Comparison of ENCODE assay signal across 17 cellular contexts in the genomic region with DNA sequence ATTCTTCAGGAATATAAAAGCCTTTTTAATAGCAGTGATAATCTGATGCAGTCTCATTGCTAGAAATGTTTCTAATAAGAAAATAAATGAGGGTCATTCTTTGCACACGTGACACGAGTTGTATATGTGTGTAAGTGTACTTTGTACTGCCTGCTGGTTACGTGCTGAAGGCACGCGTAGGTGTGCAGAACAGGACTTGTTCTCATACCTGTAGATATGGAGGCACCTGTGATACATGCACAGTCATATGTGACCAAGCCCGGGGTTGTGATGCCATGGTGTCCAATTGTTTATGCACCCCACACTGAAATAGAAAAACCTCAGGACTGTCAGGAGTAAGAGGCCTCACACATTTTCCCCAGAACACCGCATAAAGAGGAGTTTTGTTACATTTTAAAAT. TPM values are rescaled to one million over a fixed set of nuclear protein-coding genes. Genes with fewer than 3 reads are reported as not detected.
DNase-seq lines count a peak whose midpoint lies in the region; ATAC-seq, FAIRE-seq and TF ChIP-seq lines count a peak whose summit lies in the region.
"Had no signal": no experiment of that assay in that cellular context is flagged by ENCODE, and none has a peak within 500 bp of the region (broad histone marks: within the 10 kb centered on the region; RNA-seq: fewer than 3 reads in every experiment).

No MANE protein-coding gene starts in this region.

- no peak overlapping the region for H3K27ac Mint-ChIP-seq in progenitor cell of endocrine pancreas

- peaks cover 67% of the 10 kb centered on the region for H3K4me1 Mint-ChIP-seq in progenitor cell of endocrine pancreas (ENCODE audit: low read depth)

- TF ChIP-seq EP300 in HepG2 (IDR thresholded peaks at IDR 0.05; ENCODE audit: low read depth in 2 of 2, low read length in 2 of 2) (no peak), HepG2 (CRISPR knock-in tag; IDR thresholded peaks at IDR 0.05; ENCODE audit: borderline replicate concordance) (no peak)

- DNase-seq in HFF-Myc (ENCODE audit: extremely low read depth, low read depth) (no peak), astrocyte of the spinal cord (ENCODE audit: low read depth, low spot score) (peak; percentile 25), HepG2 (ENCODE audit: low spot score) (peak; percentile 7), small intestine (peak; percentile 81), progenitor cell of endocrine pancreas (ENCODE audit: low spot score, unreplicated experiment) (no peak), activated gamma-delta T cell (lab: John Stamatoyannopoulos, UW) (no peak), GM19240 (ENCODE audit: insufficient read length, low spot score) (no peak)
- DNase-seq: activated CD4-positive, alpha-beta T cell treated with anti-CD3 and anti-CD28 coated beads for 48 hours; activated naive CD4-positive, alpha-beta T cell treated with anti-CD3 and anti-CD28 coated beads, Interleukin-2, amount 50 U/mL, for 16 hours; Calu3; IMR-90; kidney; MM.1S; pancreas; stimulated activated CD4-positive, alpha-beta T cell treated with anti-CD3 and anti-CD28 coated beads, Interleukin-4, amount 100 ng/mL, for 24 hours had no signal

- no peak for TF ChIP-seq POLR2A in HepG2 (IDR thresholded peaks at IDR 0.05; ENCODE audit: insufficient read depth in 1 of 2, low read depth in 2 of 2, low read length in 2 of 2)

- TF ChIP-seq CTCF in HFF-Myc (IDR thresholded peaks at IDR 0.05; ENCODE audit: low read depth, low read length, missing control alignments) = no peak
- TF ChIP-seq CTCF in astrocyte of the spinal cord (IDR thresholded peaks at IDR 0.05; ENCODE audit: low read depth, low read length) = no peak
- TF ChIP-seq CTCF in HepG2 (CRISPR knock-in tag; IDR thresholded peaks at IDR 0.05) = no peak
- no peak for TF ChIP-seq CTCF in progenitor cell of endocrine pancreas (IDR thresholded peaks at IDR 0.05; ENCODE audit: unreplicated experiment)

- in situ Hi-C loops in astrocyte of the spinal cord (cut with HindIII; ENCODE audit: low sequenced_read_pairs) = no loop called here
- in situ Hi-C loops in HepG2 (cut with HindIII; ENCODE audit: extremely low pct_ligation_motif_present, low pct_unique_long_range_greater_than_20kb) = loop anchor here (25.0 kb wide), 1 partner anchor 932 kb away; a partner anchor contains a TSS

- peak overlapping the region; percentile 51 for H3K4me2 ChIP-seq in HepG2 (ENCODE audit: low read depth, low read length)

- no peak overlapping the region for H2AFZ ChIP-seq in HepG2 (ENCODE audit: low read length)

- 0 out of 2 replicates have a peak overlapping the region, but pooled peaks have one; percentile 19 for H3K9ac ChIP-seq in HepG2 (ENCODE audit: insufficient read depth, low read depth, low read length)

- H3K27me3 ChIP-seq in HepG2 (ENCODE audit: control insufficient read depth in 1 of 2, insufficient read depth in 2 of 2, low read length in 2 of 2) = no peaks in the 10 kb centered on the region
- H3K27me3 ChIP-seq in small intestine (ENCODE audit: control insufficient read depth in 2 of 2, insufficient read depth in 2 of 2, low read length in 2 of 2) = no peaks in the 10 kb centered on the region
- H3K27me3 ChIP-seq: pancreas had no signal

- H3K4me3 Mint-ChIP-seq in progenitor cell of endocrine pancreas (ENCODE audit: low read depth) = no peak overlapping the region

- CTCF ChIA-PET in HepG2 (lab: Yijun Ruan, JAX; ENCODE audit: low intra/inter-chr PET ratio, low total read pairs) = no interaction called here

- WGBS in HepG2 (ENCODE audit: low lambda C conversion rate) = 56% methylated on average over 7 of the region's 7 CpGs
- 18 to 60% (median 36%) methylated on average over 7 of the region's 7 CpGs for WGBS in small intestine, 3 donors

- intact Hi-C loops in HepG2 (cut with micrococcal nuclease; ENCODE audit: unreplicated experiment) = no loop called here

- FAIRE-seq in HepG2 (lab: Jason Lieb, UNC) (no peak), small intestine (lab: Jason Lieb, UNC) (no peak)
- FAIRE-seq: kidney, RCC 7860 had no signal

- H3K79me2 ChIP-seq in HepG2 (ENCODE audit: insufficient read depth, low read length) = peaks cover 33% of the 10 kb centered on the region

- no peaks in the 10 kb centered on the region for H3K36me3 ChIP-seq in HepG2 (replicated peaks in 1 of 2; ENCODE audit: control insufficient read depth in 1 of 2, insufficient read depth in 2 of 2, low read length in 2 of 2)
- no peaks in the 10 kb centered on the region for H3K36me3 ChIP-seq in small intestine (ENCODE audit: control insufficient read depth in 2 of 2, insufficient read depth in 2 of 2, low read length in 2 of 2)
- H3K36me3 ChIP-seq: pancreas, thoracic aorta had no signal

- no TSS peak for BruUV-seq in HepG2 (replicated peaks; lab: Mats Ljungman, UMichigan)

- H3K36me3 Mint-ChIP-seq in progenitor cell of endocrine pancreas (ENCODE audit: insufficient read depth) = no peaks in the 10 kb centered on the region

- no peak for TF ChIP-seq RAD21 in HepG2 (CRISPR knock-in tag; IDR thresholded peaks at IDR 0.05)

- POLR2A ChIA-PET in HepG2 (lab: Yijun Ruan, JAX) = no interaction called here

- H3K9me3 Mint-ChIP-seq in progenitor cell of endocrine pancreas (ENCODE audit: low read depth) = no peaks in the 10 kb centered on the region

- no peaks in the 10 kb centered on the region for H3K27me3 Mint-ChIP-seq in progenitor cell of endocrine pancreas

- no peaks in the 10 kb centered on the region for H4K20me1 ChIP-seq in HepG2 (ENCODE audit: insufficient read depth, low read length)

- peak overlapping the region; percentile 15 for H3K4me3 ChIP-seq in HFF-Myc (replicated peaks; ENCODE audit: low read depth, low read length)
- no peak overlapping the region for H3K4me3 ChIP-seq in astrocyte of the spinal cord (ENCODE audit: low read depth, low read length)
- peak overlapping the region in 2 of 3 experiments; percentile 5 to 24; a peak in 2 of 6 replicates for H3K4me3 ChIP-seq in HepG2 (replicated peaks in 1 of 3; ENCODE audit: insufficient read depth in 1 of 3, low read depth in 2 of 3, low read length in 3 of 3)
- H3K4me3 ChIP-seq in small intestine (ENCODE audit: low read depth in 1 of 2, low read length in 2 of 2) = no peak overlapping the region
- H3K4me3 ChIP-seq: pancreas, thoracic aorta had no signal

- ATAC-seq in HepG2 = peak; percentile 40

- H3K4me1 ChIP-seq in HepG2 (ENCODE audit: insufficient read depth, low read length) = peaks cover 79% of the 10 kb centered on the region
- H3K4me1 ChIP-seq in small intestine (ENCODE audit: control insufficient read depth in 2 of 2, insufficient read depth in 1 of 2, low read depth in 1 of 2, low read length in 1 of 2) = peaks cover 20 to 22% of the 10 kb centered on the region in 2 donors

- H3K9me3 ChIP-seq in HepG2 (ENCODE audit: low read length) (no peaks in the 10 kb centered on the region), small intestine (ENCODE audit: control insufficient read depth, low read depth) (no peaks in the 10 kb centered on the region)
- H3K9me3 ChIP-seq: pancreas, thoracic aorta had no signal

- H3K27ac ChIP-seq in HepG2 (ENCODE audit: extremely low read length, insufficient read depth, low read length) (peak overlapping the region; percentile 58), small intestine (ENCODE audit: low read depth in 1 of 2, low read length in 1 of 2) (peak overlapping the region; percentile 22)
- H3K27ac ChIP-seq: thoracic aorta had no signal

RNA-seq across cellular contexts. Expression of a gene that starts 9.1 kb away (rescaled TPM):
- total RNA-seq in HepG2 (2016; rRNA removed; fragmentation: Illumina TruSeq; extraction: Trizol) (2.5 and 2.6 TPM in 2 replicates), progenitor cell of endocrine pancreas (16.9 and 17.1 TPM in 2 replicates)
- 0.20 and 0.35 TPM in 2 replicates for total RNA-seq in HepG2 (2016; cell fraction: cytosol; rRNA removed; fragmentation: Illumina TruSeq; extraction: Trizol; ENCODE audit: low read depth)
- total RNA-seq in HepG2 (2016; cell fraction: insoluble cytoplasmic fraction; rRNA removed; fragmentation: Illumina TruSeq; extraction: Trizol) = 2.1 and 2.4 TPM in 2 replicates
- total RNA-seq in HepG2 (2016; cell fraction: membrane; rRNA removed; fragmentation: Illumina TruSeq; extraction: Trizol) = 1.5 and 1.6 TPM in 2 replicates
- total RNA-seq in HepG2 (2016; cell fraction: nucleus; rRNA removed; fragmentation: Illumina TruSeq; extraction: Trizol) = 2.9 and 3.6 TPM in 2 replicates
- polyA plus RNA-seq in HepG2 (2011; rRNA removed) (2.4 and 2.7 TPM in 2 replicates), small intestine (10 to 100 TPM in 1 of 3 donors, 1 to 10 TPM in 2; 7.3 to 13.0 (median 7.6) TPM)
- 1.7 and 1.8 TPM in 2 replicates for polyA plus RNA-seq in HepG2 (2011; cell fraction: cytosol; rRNA removed)
- 3.2 and 3.4 TPM in 2 replicates for polyA plus RNA-seq in HepG2 (2011; cell fraction: nucleus; rRNA removed)
- polyA plus RNA-seq in HepG2 (2012) = 4.3 and 4.7 TPM in 2 replicates
- polyA plus RNA-seq in HepG2 (2016; cell fraction: cytosol; fragmentation: Illumina TruSeq; extraction: Trizol; ENCODE audit: low read depth) = 0.17 and 0.18 TPM in 2 replicates
- polyA plus RNA-seq in HepG2 (2016; cell fraction: insoluble cytoplasmic fraction; fragmentation: Illumina TruSeq; extraction: Trizol; ENCODE audit: low read depth) = 2.9 and 3.5 TPM in 2 replicates
- polyA plus RNA-seq in HepG2 (2016; cell fraction: membrane; fragmentation: Illumina TruSeq; extraction: Trizol; ENCODE audit: low read depth) = 0.81 and 1.0 TPM in 2 replicates
- 3.8 and 3.9 TPM in 2 replicates for polyA plus RNA-seq in HepG2 (2016; cell fraction: nucleus; fragmentation: Illumina TruSeq; extraction: Trizol; ENCODE audit: insufficient read depth, low read depth)
- polyA minus RNA-seq in HepG2 (2011; rRNA and poly(A)+ RNA removed; ENCODE audit: low replicate concordance) = 4.9 and 6.5 TPM in 2 replicates
- 4.2 and 4.7 TPM in 2 replicates for polyA minus RNA-seq in HepG2 (2011; cell fraction: cytosol; rRNA and poly(A)+ RNA removed)
- polyA minus RNA-seq in HepG2 (2011; cell fraction: nucleus; rRNA and poly(A)+ RNA removed) = 4.4 and 4.8 TPM in 2 replicates

RNA-seq across cellular contexts. Expression of a gene that starts 10.7 kb away (rescaled TPM):
- total RNA-seq in HepG2 (2016; rRNA removed; fragmentation: Illumina TruSeq; extraction: Trizol) (11.5 and 13.3 TPM in 2 replicates), progenitor cell of endocrine pancreas (35.2 and 36.8 TPM in 2 replicates)
- total RNA-seq in HepG2 (2016; cell fraction: cytosol; rRNA removed; fragmentation: Illumina TruSeq; extraction: Trizol; ENCODE audit: low read depth) = 3.0 and 3.5 TPM in 2 replicates
- total RNA-seq in HepG2 (2016; cell fraction: insoluble cytoplasmic fraction; rRNA removed; fragmentation: Illumina TruSeq; extraction: Trizol) = 12.0 and 13.7 TPM in 2 replicates
- 9.5 and 11.7 TPM in 2 replicates for total RNA-seq in HepG2 (2016; cell fraction: membrane; rRNA removed; fragmentation: Illumina TruSeq; extraction: Trizol)
- total RNA-seq in HepG2 (2016; cell fraction: nucleus; rRNA removed; fragmentation: Illumina TruSeq; extraction: Trizol) = 6.0 and 7.5 TPM in 2 replicates
- polyA plus RNA-seq in HepG2 (2011; rRNA removed) (23.5 and 25.3 TPM in 2 replicates), small intestine (10 to 100 TPM; 11.6 to 23.3 (median 21.0) TPM)
- polyA plus RNA-seq in HepG2 (2011; cell fraction: cytosol; rRNA removed) = 17.8 and 19.5 TPM in 2 replicates
- 21.7 and 25.8 TPM in 2 replicates for polyA plus RNA-seq in HepG2 (2011; cell fraction: nucleus; rRNA removed)
- 16.2 and 18.2 TPM in 2 replicates for polyA plus RNA-seq in HepG2 (2012)
- 5.8 and 8.4 TPM in 2 replicates for polyA plus RNA-seq in HepG2 (2016; cell fraction: cytosol; fragmentation: Illumina TruSeq; extraction: Trizol; ENCODE audit: low read depth)
- polyA plus RNA-seq in HepG2 (2016; cell fraction: insoluble cytoplasmic fraction; fragmentation: Illumina TruSeq; extraction: Trizol; ENCODE audit: low read depth) = 18.6 and 22.2 TPM in 2 replicates
- 12.0 and 13.4 TPM in 2 replicates for polyA plus RNA-seq in HepG2 (2016; cell fraction: membrane; fragmentation: Illumina TruSeq; extraction: Trizol; ENCODE audit: low read depth)
- 11.7 and 16.0 TPM in 2 replicates for polyA plus RNA-seq in HepG2 (2016; cell fraction: nucleus; fragmentation: Illumina TruSeq; extraction: Trizol; ENCODE audit: insufficient read depth, low read depth)
- polyA minus RNA-seq in HepG2 (2011; rRNA and poly(A)+ RNA removed; ENCODE audit: low replicate concordance) = 91.8 and 99.6 TPM in 2 replicates
- 14.5 and 19.7 TPM in 2 replicates for polyA minus RNA-seq in HepG2 (2011; cell fraction: cytosol; rRNA and poly(A)+ RNA removed)
- polyA minus RNA-seq in HepG2 (2011; cell fraction: nucleus; rRNA and poly(A)+ RNA removed) = 23.2 and 33.2 TPM in 2 replicates

Comparison
In these comparisons a context has a peak if more than half of its experiments do, and no peak if none do; other contexts are left out.
1. DNase-seq: peak in astrocyte of the spinal cord (single experiment), HepG2 (single experiment) and small intestine (single experiment); none in HFF-Myc (single experiment), progenitor cell of endocrine pancreas (single experiment), activated gamma-delta T cell (single experiment) and GM19240 (single experiment).
2. H3K4me3 ChIP-seq: peak in HFF-Myc (single experiment) and HepG2 (2 of 3); none in astrocyte of the spinal cord (single experiment) and small intestine (0 of 2).